2 cellular contexts compared by ENCODE assay signal in the genomic region with DNA sequence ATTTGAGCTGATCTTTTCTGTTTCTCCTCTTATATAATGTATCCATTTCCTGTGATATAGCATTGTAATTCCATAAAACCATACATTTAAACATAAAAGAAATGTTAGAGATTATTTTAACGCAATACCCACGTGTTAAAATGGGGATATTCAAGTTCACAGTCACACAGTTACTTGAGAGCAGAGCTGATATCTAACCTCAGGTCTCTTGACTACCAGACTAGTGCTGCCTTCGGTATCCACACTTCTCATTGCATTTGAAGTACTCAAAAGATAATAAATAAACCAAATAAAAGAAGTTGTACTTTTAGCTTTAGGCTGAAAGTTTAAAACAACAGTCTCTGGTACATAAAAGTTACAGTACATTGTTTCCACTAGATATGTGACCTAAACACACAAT.
TF ChIP-seq lines count a peak whose summit lies in the region.

No MANE protein-coding gene starts in this region.

TF ChIP-seq in GM12891, 5 proteins besides CTCF, POLR2A, EP300 and RAD21 (continued from another document):
- TF ChIP-seq POLR2AphosphoS5 (IDR thresholded peaks at IDR 0.05; ENCODE audit: low read depth, low read length) (no peak), TAF1 (IDR thresholded peaks at IDR 0.05; ENCODE audit: low read depth, low read length) (no peak), SPI1 (IDR thresholded peaks at IDR 0.05; ENCODE audit: low read depth, low read length) (no peak)
TF ChIP-seq in GM12891: peak in this region for 0.

TF ChIP-seq in endothelial cell of umbilical vein, 7 proteins besides CTCF, POLR2A, EP300 and RAD21 (continued from another document):
- TF ChIP-seq POLR2AphosphoS5 (IDR thresholded peaks at IDR 0.05; ENCODE audit: insufficient read depth, low read depth, low read length), result no peak
- TF ChIP-seq FOS (IDR thresholded peaks at IDR 0.05; ENCODE audit: borderline replicate concordance, insufficient read depth, low read length), result no peak
- no peak for TF ChIP-seq EZH2 (IDR thresholded peaks at IDR 0.05; ENCODE audit: borderline replicate concordance, low read depth, low read length, severe bottlenecking)
- TF ChIP-seq, protein P1, sequence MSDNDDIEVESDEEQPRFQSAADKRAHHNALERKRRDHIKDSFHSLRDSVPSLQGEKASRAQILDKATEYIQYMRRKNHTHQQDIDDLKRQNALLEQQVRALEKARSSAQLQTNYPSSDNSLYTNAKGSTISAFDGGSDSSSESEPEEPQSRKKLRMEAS (IDR thresholded peaks at IDR 0.05; ENCODE audit: insufficient read depth, insufficient read length), result no peak
- TF ChIP-seq MYC (IDR thresholded peaks at IDR 0.05; ENCODE audit: low read depth, low read length), result no peak
- no peak for TF ChIP-seq JUN (IDR thresholded peaks at IDR 0.05; ENCODE audit: borderline replicate concordance, insufficient read depth, insufficient read length, low read depth)
